17 cellular contexts compared by ENCODE assay signal in genomic region chr1:228795578-228795977, GRCh38.
"Had no signal": no experiment of that assay in that cellular context is flagged by ENCODE, and none has a peak within 500 bp of the region (broad histone marks: within the 10 kb centered on the region; RNA-seq: fewer than 3 reads in every experiment).

No MANE protein-coding gene starts in this region.

- H3K27ac Mint-ChIP-seq: activated CD4-positive, alpha-beta memory T cell treated with anti-CD3 and anti-CD28 coated beads for 36 hours; memory B cell; stimulated activated naive CD8-positive, alpha-beta T cell treated with anti-CD3 and anti-CD28 coated beads, Interleukin-15, amount 100 ng/mL, for 72 hours had no signal

- H3K27me3 Mint-ChIP-seq: stimulated activated naive CD8-positive, alpha-beta T cell treated with anti-CD3 and anti-CD28 coated beads, Interleukin-15, amount 100 ng/mL, for 72 hours; T-cell had no signal

- ATAC-seq: right cardiac atrium, SK-N-SH treated with all-trans-retinoic acid at 6 μM for 48 hours, T-cell had no signal

- H3K4me1 Mint-ChIP-seq: memory B cell had no signal

- DNase-seq: activated naive CD4-positive, alpha-beta T cell; amniotic stem cell; dermis blood vessel endothelial cell; effector memory CD4-positive, alpha-beta T cell; foreskin fibroblast; right cardiac atrium; small intestine; T-cell; transverse colon had no signal

- H3K27ac ChIP-seq: hepatocyte, prostate gland, suprapubic skin, transverse colon, vagina had no signal

- H3K9me3 ChIP-seq: prostate gland, suprapubic skin, transverse colon, vagina had no signal

- H3K4me1 ChIP-seq: prostate gland, suprapubic skin, vagina had no signal

- H3K36me3 ChIP-seq: prostate gland, suprapubic skin, transverse colon, vagina had no signal

- H3K4me3 ChIP-seq: hepatocyte, prostate gland, suprapubic skin, transverse colon, vagina had no signal

- H3K4me3 Mint-ChIP-seq: activated CD4-positive, alpha-beta memory T cell treated with anti-CD3 and anti-CD28 coated beads for 36 hours; memory B cell; stimulated activated naive CD8-positive, alpha-beta T cell treated with anti-CD3 and anti-CD28 coated beads, Interleukin-15, amount 100 ng/mL, for 72 hours; T-cell had no signal

- H3K27me3 ChIP-seq: hepatocyte, suprapubic skin, transverse colon, vagina had no signal

- H3K36me3 Mint-ChIP-seq: activated CD4-positive, alpha-beta memory T cell treated with anti-CD3 and anti-CD28 coated beads for 36 hours; memory B cell; T-cell had no signal
